In the genomic region with DNA sequence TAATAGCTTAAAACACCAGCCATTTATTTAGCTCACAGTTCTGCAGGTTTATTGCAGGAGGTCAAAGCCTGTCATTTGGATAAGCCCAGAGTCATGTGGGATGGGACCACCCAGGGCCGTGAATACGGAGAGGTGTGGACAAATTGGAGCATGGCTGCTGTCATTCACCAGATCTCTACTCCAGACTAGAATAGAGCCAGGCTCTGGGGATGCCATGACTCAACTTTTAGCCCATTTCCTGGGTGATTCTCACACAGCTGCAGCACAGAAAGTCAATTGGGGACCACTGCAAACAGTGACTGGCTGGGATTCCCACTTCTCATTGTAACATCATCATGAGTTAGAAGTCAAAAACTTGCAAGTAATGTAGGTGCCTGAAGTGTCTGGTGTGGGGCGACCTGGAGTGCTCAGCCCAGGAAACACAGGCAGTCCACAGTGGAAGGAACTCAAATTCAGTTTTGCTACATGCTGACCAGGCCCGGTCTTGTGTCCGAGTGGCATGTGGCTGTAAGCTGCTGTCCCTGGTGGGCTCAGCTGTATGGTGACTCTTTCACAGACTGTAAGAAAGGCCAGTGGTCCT, we compare ENCODE assay signal across 16 cellular contexts.
A peak's percentile ranks its signal among the peaks of the same experiment; 100 is the strongest.
DNase-seq lines count a peak whose midpoint lies in the region; ATAC-seq and TF ChIP-seq lines count a peak whose summit lies in the region.
"Had no signal": no experiment of that assay in that cellular context is flagged by ENCODE, and none has a peak within 500 bp of the region (broad histone marks: within the 10 kb centered on the region; RNA-seq: fewer than 3 reads in every experiment).

No MANE protein-coding gene starts in this region.

- H3K9me2 ChIP-seq in Karpas-422 (replicated peaks; ENCODE audit: insufficient read depth, low read length): no peaks in the 10 kb centered on the region

- ATAC-seq in gastroesophageal sphincter: no peak

- H3K79me2 ChIP-seq in Karpas-422 (ENCODE audit: low read length): no peaks in the 10 kb centered on the region

- no peak overlapping the region for H3K4me2 ChIP-seq in Karpas-422 (ENCODE audit: low read depth, low read length, poor library complexity, severe bottlenecking)

- no peak overlapping the region for H3K27ac ChIP-seq in Karpas-422 (ENCODE audit: low read length)
- H3K27ac ChIP-seq in gastroesophageal sphincter: peak overlapping the region in 3 of 4 donors; percentile 1 to 29 (median 11)
- peak overlapping the region; percentile 74 for H3K27ac ChIP-seq in vagina

- intact Hi-C loops in vagina (cut with DNase I): no loop called here
- intact Hi-C loops in posterior cingulate gyrus (cut with DNase I): no loop called here

- H3K36me3 ChIP-seq in Karpas-422 (ENCODE audit: insufficient read depth, low read length) (no peaks in the 10 kb centered on the region), gastroesophageal sphincter (no peaks in the 10 kb centered on the region), vagina (no peaks in the 10 kb centered on the region)
- H3K36me3 ChIP-seq: HAP-1 had no signal

- H3K9me3 ChIP-seq in Karpas-422 (ENCODE audit: low read length): no peaks in the 10 kb centered on the region
- H3K9me3 ChIP-seq in gastroesophageal sphincter: no peaks in the 10 kb centered on the region
- H3K9me3 ChIP-seq in vagina: no peaks in the 10 kb centered on the region
- H3K9me3 ChIP-seq: HAP-1 had no signal

- H3K36me3 Mint-ChIP-seq in osteocyte (ENCODE audit: unreplicated experiment): no peaks in the 10 kb centered on the region

- H3K4me1 ChIP-seq in Karpas-422 (ENCODE audit: low read length): no peaks in the 10 kb centered on the region
- peaks cover 0 to 9% (median 3%) of the 10 kb centered on the region in 3 donors for H3K4me1 ChIP-seq in gastroesophageal sphincter
- peaks cover 67% of the 10 kb centered on the region for H3K4me1 ChIP-seq in vagina
- H3K4me1 ChIP-seq: HAP-1 had no signal

- no peak overlapping the region for H3K9ac ChIP-seq in Karpas-422 (ENCODE audit: low read length)

- H3K4me1 Mint-ChIP-seq in osteocyte (ENCODE audit: unreplicated experiment): no peaks in the 10 kb centered on the region
- H3K4me1 Mint-ChIP-seq: CD4-positive, alpha-beta memory T cell had no signal

- 65% methylated on average over 5 of the region's 5 CpGs; no CpG with 5 or more reads in 1 of the 2 donors for WGBS in gastroesophageal sphincter (ENCODE audit: low coverage in 1 of 2), 2 donors

- H3K27me3 Mint-ChIP-seq in osteocyte (ENCODE audit: unreplicated experiment): no peaks in the 10 kb centered on the region

- H3K4me3 Mint-ChIP-seq in osteocyte (ENCODE audit: unreplicated experiment): no peak overlapping the region
- H3K4me3 Mint-ChIP-seq: CD4-positive, alpha-beta memory T cell; HFFc6 had no signal

- peaks cover 15% of the 10 kb centered on the region for H3K9me3 Mint-ChIP-seq in osteocyte (ENCODE audit: unreplicated experiment)

- no peak overlapping the region for H3K4me3 ChIP-seq in Karpas-422 (ENCODE audit: low read length)
- H3K4me3 ChIP-seq in gastroesophageal sphincter: no peak overlapping the region
- H3K4me3 ChIP-seq in vagina: no peak overlapping the region
- H3K4me3 ChIP-seq: HAP-1 had no signal

- no peak for TF ChIP-seq EP300 in gastroesophageal sphincter (IDR thresholded peaks at IDR 0.05)

- H4K20me1 ChIP-seq in Karpas-422 (ENCODE audit: insufficient read depth, low read depth, low read length): no peaks in the 10 kb centered on the region

- TF ChIP-seq POLR2A in gastroesophageal sphincter (IDR thresholded peaks at IDR 0.05): no peak
- no peak for TF ChIP-seq POLR2A in vagina (IDR thresholded peaks at IDR 0.05)

- no peak overlapping the region for H3K27ac Mint-ChIP-seq in osteocyte (ENCODE audit: unreplicated experiment)
- H3K27ac Mint-ChIP-seq: HFFc6 had no signal

- TF ChIP-seq CTCF in gastroesophageal sphincter (IDR thresholded peaks at IDR 0.05): no peak
- TF ChIP-seq CTCF in osteocyte (IDR thresholded peaks at IDR 0.05): no peak
- no peak for TF ChIP-seq CTCF in vagina (IDR thresholded peaks at IDR 0.05)

- H3K27me3 ChIP-seq in Karpas-422 (ENCODE audit: low read length) (no peaks in the 10 kb centered on the region), gastroesophageal sphincter (no peaks in the 10 kb centered on the region), vagina (no peaks in the 10 kb centered on the region)

- DNase-seq in Karpas-422 (peak; percentile 20), osteocyte (ENCODE audit: extremely low spot score, unreplicated experiment) (peak; percentile 56), vagina (ENCODE audit: extremely low spot score in 2 of 2) (peak; percentile 70 to 80), posterior cingulate gyrus (no peak), activated gamma-delta T cell (lab: John Stamatoyannopoulos, UW) (no peak), midbrain (lab: John Stamatoyannopoulos, UW) (no peak)
- DNase-seq: C1 segment of cervical spinal cord; Calu3; CD4-positive, alpha-beta memory T cell; COR-L47; DMS153; DND-41; GOT3; HFFc6 had no signal

- H2AFZ ChIP-seq in Karpas-422 (ENCODE audit: low read length): no peak overlapping the region

Comparison
In these comparisons a context has a peak if more than half of its experiments do, and no peak if none do; other contexts are left out.
1. DNase-seq: peak in Karpas-422 (single experiment), osteocyte (single experiment) and vagina (2 of 2); none in posterior cingulate gyrus (0 of 10), activated gamma-delta T cell (single experiment) and midbrain (single experiment).